14 cellular contexts compared by ENCODE assay signal in genomic region chr13:71712988-71713653, GRCh38.
DNase-seq lines count a peak whose midpoint lies in the region; ATAC-seq and TF ChIP-seq lines count a peak whose summit lies in the region.
"Had no signal": no experiment of that assay in that cellular context is flagged by ENCODE, and none has a peak within 500 bp of the region (broad histone marks: within the 10 kb centered on the region; RNA-seq: fewer than 3 reads in every experiment).

No MANE protein-coding gene starts in this region.

- no CpG with 5 or more reads among the region's 3 CpGs for WGBS in trophoblast cell (ENCODE audit: extremely low coverage, insufficient coverage, insufficient read length)
- WGBS in mammary epithelial cell (ENCODE audit: low coverage, missing lambda C conversion rate): 0% methylated on average over 3 of the region's 3 CpGs

- no peak overlapping the region for H3K14ac ChIP-seq in trophoblast cell (ENCODE audit: low read length)

- H4K8ac ChIP-seq in trophoblast cell (ENCODE audit: low read depth, low read length): no peak overlapping the region

- H4K91ac ChIP-seq in trophoblast cell (ENCODE audit: low read depth, low read length): no peak overlapping the region

- intact Hi-C loops in mammary epithelial cell (cut with micrococcal nuclease): no loop called here

- H3K4me2 ChIP-seq in trophoblast cell (ENCODE audit: low read length): no peak overlapping the region
- no peak overlapping the region for H3K4me2 ChIP-seq in mammary epithelial cell (ENCODE audit: insufficient read depth, low read depth, low read length)

- H2AFZ ChIP-seq in trophoblast cell (ENCODE audit: insufficient read depth, low read length, poor library complexity) (no peak overlapping the region), mammary epithelial cell (ENCODE audit: low read depth, low read length) (no peak overlapping the region)

- H3K9ac ChIP-seq in trophoblast cell (ENCODE audit: low read length): no peak overlapping the region
- H3K9ac ChIP-seq in mammary epithelial cell (ENCODE audit: insufficient read depth, low read length): no peak overlapping the region

- in situ Hi-C loops in mammary epithelial cell (cut with MboI; ENCODE audit: low sequenced_read_pairs in 2 of 2): no loop called here

- DNase-seq in DMS 273 (lab: John Stamatoyannopoulos, UW; ENCODE audit: unreplicated experiment) (peak; percentile 33), DMS 273 treated with DMSO at 0.1 percent for 48 hours (lab: John Stamatoyannopoulos, UW) (no peak), NOMO-1 treated with DMSO at 0.1 percent for 48 hours (lab: John Stamatoyannopoulos, UW; ENCODE audit: unreplicated experiment) (peak; percentile 36), epithelial cell of esophagus (ENCODE audit: low read depth) (peak; percentile 5), trophoblast cell (peak; percentile 7 to 26), mammary epithelial cell (no peak)
- DNase-seq: activated effector memory CD4-positive, alpha-beta T cell treated with Interleukin-2 at 50 U/mL for 16 hours; NCI-H446 treated with DMSO at 0.1 percent for 48 hours; right lobe of liver; substantia nigra had no signal

- dilution Hi-C loops in mammary epithelial cell (cut with HindIII; ENCODE audit: low sequenced_read_pairs): no loop called here

- H3K4ac ChIP-seq in trophoblast cell (ENCODE audit: low read depth, low read length): no peak overlapping the region

- H3K18ac ChIP-seq in trophoblast cell (ENCODE audit: low read length): no peak overlapping the region

- H2BK12ac ChIP-seq in trophoblast cell (ENCODE audit: low read length): no peak overlapping the region

- H4K20me1 ChIP-seq in mammary epithelial cell (ENCODE audit: insufficient read depth, low read length): no peaks in the 10 kb centered on the region

- no peak overlapping the region for H3K23ac ChIP-seq in trophoblast cell (ENCODE audit: low read length)

- TF ChIP-seq CTCF in epithelial cell of esophagus (IDR thresholded peaks at IDR 0.05; ENCODE audit: insufficient read depth, low read depth, low read length, missing control alignments) (no peak), mammary epithelial cell (conservative IDR thresholded peaks at IDR 0.05 in 1 of 2, IDR thresholded peaks at IDR 0.05 in 1 of 2; ENCODE audit: extremely low read depth in 1 of 2, insufficient read depth in 1 of 2, low read depth in 1 of 2, low read length in 2 of 2) (no peak)

- H2AK5ac ChIP-seq in trophoblast cell (ENCODE audit: low read length): no peak overlapping the region

- H2BK120ac ChIP-seq in trophoblast cell (ENCODE audit: insufficient read depth, low read length, poor library complexity): no peak overlapping the region

- H2BK5ac ChIP-seq in trophoblast cell (ENCODE audit: low read depth, low read length, poor library complexity): no peak overlapping the region

- no peak for ATAC-seq in GM21367 (IDR thresholded peaks at IDR 0.05; ENCODE audit: unreplicated experiment)
- ATAC-seq in HG02970 (IDR thresholded peaks at IDR 0.05; ENCODE audit: low FRiP score, unreplicated experiment): no peak
- ATAC-seq: HCT116 had no signal

- H3K4me1 ChIP-seq in trophoblast cell (ENCODE audit: control insufficient read depth in 1 of 2, insufficient read depth in 2 of 2, low read length in 2 of 2) (no peaks in the 10 kb centered on the region), mammary epithelial cell (ENCODE audit: insufficient read depth, low read length) (no peaks in the 10 kb centered on the region)
- H3K4me1 ChIP-seq: right lobe of liver had no signal

- H3K27me3 ChIP-seq in trophoblast cell (ENCODE audit: insufficient read depth, low read length): no peaks in the 10 kb centered on the region
- peaks cover 2% of the 10 kb centered on the region for H3K27me3 ChIP-seq in mammary epithelial cell (ENCODE audit: insufficient read depth, low read length)
- H3K27me3 ChIP-seq: right lobe of liver had no signal

- H3K79me2 ChIP-seq in trophoblast cell (ENCODE audit: control insufficient read depth, insufficient read depth, low read length, poor library complexity): no peaks in the 10 kb centered on the region
- no peaks in the 10 kb centered on the region for H3K79me2 ChIP-seq in mammary epithelial cell (ENCODE audit: insufficient read depth, low read length)

- H3K9me3 ChIP-seq in trophoblast cell (ENCODE audit: insufficient read depth, low read depth, low read length): no peaks in the 10 kb centered on the region
- H3K9me3 ChIP-seq in mammary epithelial cell (replicated peaks; ENCODE audit: insufficient read depth, low read length): no peaks in the 10 kb centered on the region
- H3K9me3 ChIP-seq: right lobe of liver had no signal

- no peaks in the 10 kb centered on the region for H3K79me1 ChIP-seq in trophoblast cell (ENCODE audit: low read length)

- H4K12ac ChIP-seq in trophoblast cell (ENCODE audit: low read depth, low read length): no peak overlapping the region

- CTCF ChIA-PET in mammary epithelial cell (lab: Charles Lee; ENCODE audit: low non-redundant PET): no interaction called here

- no TSS peak for BruUV-seq in mammary epithelial cell (replicated peaks; lab: Mats Ljungman, UMichigan)

- H3K36me3 ChIP-seq in trophoblast cell (ENCODE audit: control insufficient read depth in 1 of 2, insufficient read depth in 2 of 2, low read length in 2 of 2): no peaks in the 10 kb centered on the region
- H3K36me3 ChIP-seq in mammary epithelial cell (ENCODE audit: insufficient read depth, low read length): no peaks in the 10 kb centered on the region
- H3K36me3 ChIP-seq: right lobe of liver had no signal

- H3K27ac ChIP-seq in trophoblast cell (ENCODE audit: low read depth, low read length) (no peak overlapping the region), mammary epithelial cell (ENCODE audit: insufficient read depth, low read depth, low read length) (no peak overlapping the region)
- H3K27ac ChIP-seq: 22Rv1, right lobe of liver had no signal

- H3K4me3 ChIP-seq in epithelial cell of esophagus (ENCODE audit: low read length): no peak overlapping the region
- H3K4me3 ChIP-seq in trophoblast cell (ENCODE audit: low read depth, low read length): no peak overlapping the region
- no peak overlapping the region for H3K4me3 ChIP-seq in mammary epithelial cell (replicated peaks in 1 of 3; ENCODE audit: insufficient read depth in 1 of 3, low read depth in 2 of 3, low read length in 3 of 3)
- H3K4me3 ChIP-seq: right lobe of liver had no signal

Comparison
In these comparisons a context has a peak if more than half of its experiments do, and no peak if none do; other contexts are left out.
1. DNase-seq: peak in DMS 273 (single experiment), NOMO-1 treated with DMSO at 0.1 percent for 48 hours (single experiment), epithelial cell of esophagus (single experiment) and trophoblast cell (2 of 2); none in DMS 273 treated with DMSO at 0.1 percent for 48 hours (single experiment) and mammary epithelial cell (single experiment).